8 cellular contexts compared by ENCODE assay signal in genomic region chr17:47649153-47649971, GRCh38. TPM values are rescaled to one million over a fixed set of nuclear protein-coding genes. Genes with fewer than 3 reads are reported as not detected.
DNase-seq lines count a peak whose midpoint lies in the region; ATAC-seq and FAIRE-seq lines count a peak whose summit lies in the region.

Gene KPNB1, plus strand, starts transcription at chr17:47649919. Its CDS starts 326 bp downstream, at chr17:47650245.

- H3K27ac ChIP-seq in KOPT-K1 (ENCODE audit: low read depth, low read length, poor library complexity, severe bottlenecking) (peak within 1 kb of the TSS; percentile 88), muscle layer of duodenum (ENCODE audit: low read length) (peak within 1 kb of the TSS; percentile 91)

- peak within 1 kb of the TSS; percentile 87 to 100 for H3K4me3 Mint-ChIP-seq in activated T-cell treated with anti-CD3 and anti-CD28 coated beads, Interleukin-2, amount 50 U/mL, for 72 hours

- peak; percentile 91 for FAIRE-seq in RCC 7860 (lab: Jason Lieb, UNC)

- peak; percentile 80 for ATAC-seq in GM21786 (IDR thresholded peaks at IDR 0.05; ENCODE audit: unreplicated experiment)
- peak; percentile 84 to 85 for ATAC-seq in activated T-cell treated with anti-CD3 and anti-CD28 coated beads, Interleukin-2, amount 50 U/mL, for 72 hours (replicated peaks in 1 of 2)
- peak; percentile 94 for ATAC-seq in esophagus mucosa

- no peaks in the 10 kb centered on the region for H3K9me3 Mint-ChIP-seq in activated T-cell treated with anti-CD3 and anti-CD28 coated beads, Interleukin-2, amount 50 U/mL, for 72 hours

- peak within 1 kb of the TSS; percentile 99 for H3K27ac Mint-ChIP-seq in activated T-cell treated with anti-CD3 and anti-CD28 coated beads, Interleukin-2, amount 50 U/mL, for 72 hours

- H3K9me3 ChIP-seq in KOPT-K1 (ENCODE audit: insufficient read depth, low read length, poor library complexity, severe bottlenecking), result no peaks in the 10 kb centered on the region
- no peaks in the 10 kb centered on the region for H3K9me3 ChIP-seq in muscle layer of duodenum (ENCODE audit: control insufficient read depth in 1 of 2, low read length in 2 of 2)

- H3K36me3 Mint-ChIP-seq in activated T-cell treated with anti-CD3 and anti-CD28 coated beads, Interleukin-2, amount 50 U/mL, for 72 hours (ENCODE audit: insufficient read depth in 2 of 2), result peaks cover 15 to 32% of the 10 kb centered on the region in 2 donors

- H3K4me3 ChIP-seq in muscle layer of duodenum (ENCODE audit: low read depth in 1 of 2, low read length in 2 of 2), result peak within 1 kb of the TSS; percentile 84

- peaks cover 56% of the 10 kb centered on the region for H3K4me1 Mint-ChIP-seq in activated T-cell treated with anti-CD3 and anti-CD28 coated beads, Interleukin-2, amount 50 U/mL, for 72 hours (ENCODE audit: low read depth)

- no peaks in the 10 kb centered on the region for H3K27me3 ChIP-seq in muscle layer of duodenum (ENCODE audit: low read depth, low read length)

- no peaks in the 10 kb centered on the region for H3K27me3 Mint-ChIP-seq in activated T-cell treated with anti-CD3 and anti-CD28 coated beads, Interleukin-2, amount 50 U/mL, for 72 hours (ENCODE audit: low read depth)

- peaks cover 36% of the 10 kb centered on the region for H3K36me3 ChIP-seq in KOPT-K1 (ENCODE audit: insufficient read depth, low read length)
- peaks cover 14 to 26% of the 10 kb centered on the region in 2 donors for H3K36me3 ChIP-seq in muscle layer of duodenum (ENCODE audit: control insufficient read depth in 1 of 2, insufficient read depth in 2 of 2, low read length in 2 of 2)

- H3K4me1 ChIP-seq in muscle layer of duodenum (ENCODE audit: control insufficient read depth in 1 of 2, insufficient read depth in 2 of 2, low read length in 2 of 2), result peaks cover 4 to 28% of the 10 kb centered on the region in 2 donors

- peak; percentile 99 for DNase-seq in DMS79 (lab: John Stamatoyannopoulos, UW)
- peak; percentile 97 for DNase-seq in RCC 7860 (ENCODE audit: low spot score)
- DNase-seq in activated T-cell treated with anti-CD3 and anti-CD28 coated beads, Interleukin-2, amount 50 U/mL, for 72 hours, result peak; percentile 98 to 99
- peak; percentile 94 to 98 for DNase-seq in stimulated activated CD8-positive, alpha-beta memory T cell treated with anti-CD3 and anti-CD28 coated beads, Interleukin-7, amount 100 ng/mL, for 4 hours (ENCODE audit: low read depth in 2 of 2)

RNA-seq across cellular contexts. Expression of gene KPNB1, which starts in this region (rescaled TPM):
- total RNA-seq in activated T-cell treated with anti-CD3 and anti-CD28 coated beads, Interleukin-2, amount 50 U/mL, for 72 hours, result 100 to 1,000 TPM; 581 to 729 TPM
- total RNA-seq in esophagus mucosa, result 232 TPM

Comparison
In these comparisons a context has a peak if more than half of its experiments do, and no peak if none do; other contexts are left out.
1. Peak in every context shown above with its lines: DNase-seq, ATAC-seq, H3K4me3 ChIP-seq and H3K27ac ChIP-seq.